In genomic region chr14:55026793-55027560, GRCh38 we compare ENCODE assay signal across 8 cellular contexts. TPM values are rescaled to one million over a fixed set of nuclear protein-coding genes. Genes with fewer than 3 reads are reported as not detected.
DNase-seq lines count a peak whose midpoint lies in the region; ATAC-seq, FAIRE-seq and TF ChIP-seq lines count a peak whose summit lies in the region.

Gene SOCS4, plus strand, starts transcription at chr14:55027236. Its CDS starts 15,806 bp downstream, at chr14:55043042.
Gene WDHD1, minus strand, starts transcription at chr14:55027099. Its CDS starts 312 bp downstream, at chr14:55026787.

- peak; percentile 97 for DNase-seq in NCI-H2029 (lab: John Stamatoyannopoulos, UW)
- peak; percentile 99 for DNase-seq in T-helper 2 cell treated with Interferon-gamma antibody and Interleukin-4, amounts not matched to agents 5 μg/mL and 100 μg/mL, for 36 hours (ENCODE audit: low spot score)
- DNase-seq in astrocyte (ENCODE audit: low read depth) = peak; percentile 81
- peak; percentile 88 for DNase-seq in hepatic stellate cell (ENCODE audit: low spot score)
- peak; percentile 94 for DNase-seq in putamen (ENCODE audit: low spot score)
- peak in 1 of 2 donors; percentile 93 for DNase-seq in vagina (ENCODE audit: extremely low spot score in 2 of 2)

- H3K9ac ChIP-seq in astrocyte (ENCODE audit: low read length) = peak within 1 kb of the TSS; percentile 93

- H3K4me3 ChIP-seq in astrocyte (ENCODE audit: insufficient read depth, low read depth, low read length) = peak within 1 kb of the TSS; percentile 94
- peak within 1 kb of the TSS; percentile 75 to 90 for H3K4me3 ChIP-seq in vagina

- intact Hi-C loops in vagina (cut with DNase I) = no loop called here

- TF ChIP-seq CTCF in astrocyte (IDR thresholded peaks at IDR 0.05; ENCODE audit: insufficient read depth, low read depth, low read length) (no peak), vagina (IDR thresholded peaks at IDR 0.05) (no peak)

- H3K79me2 ChIP-seq in astrocyte (ENCODE audit: insufficient read depth, low read length) = peaks cover 79% of the 10 kb centered on the region

- peaks cover 19% of the 10 kb centered on the region for H3K36me3 Mint-ChIP-seq in T-helper 2 cell treated with Interferon-gamma antibody and Interleukin-4, amounts not matched to agents 5 μg/mL and 100 μg/mL, for 36 hours (ENCODE audit: low read depth)
- H3K36me3 Mint-ChIP-seq in astrocyte (ENCODE audit: low read depth, unreplicated experiment) = no peaks in the 10 kb centered on the region

- ATAC-seq in GM18508 (IDR thresholded peaks at IDR 0.05; ENCODE audit: insufficient read depth, unreplicated experiment) (peak; percentile 69), HG02981 (IDR thresholded peaks at IDR 0.05; ENCODE audit: unreplicated experiment) (peak; percentile 87)

- H3K4me1 ChIP-seq in astrocyte (ENCODE audit: insufficient read depth, low read length) (peaks cover 23% of the 10 kb centered on the region), vagina (peaks cover 25% of the 10 kb centered on the region)

- H3K27ac Mint-ChIP-seq in T-helper 2 cell treated with Interferon-gamma antibody and Interleukin-4, amounts not matched to agents 5 μg/mL and 100 μg/mL, for 36 hours = peak within 1 kb of the TSS; percentile 97
- peak within 1 kb of the TSS; percentile 97 for H3K27ac Mint-ChIP-seq in astrocyte (ENCODE audit: unreplicated experiment)

- peak within 1 kb of the TSS; percentile 89 for H2AFZ ChIP-seq in astrocyte (ENCODE audit: low read depth, low read length)

- no peak for TF ChIP-seq POLR2A in vagina (IDR thresholded peaks at IDR 0.05)

- H3K4me3 Mint-ChIP-seq in T-helper 2 cell treated with Interferon-gamma antibody and Interleukin-4, amounts not matched to agents 5 μg/mL and 100 μg/mL, for 36 hours = peak within 1 kb of the TSS; percentile 88
- peak within 1 kb of the TSS; percentile 96 for H3K4me3 Mint-ChIP-seq in astrocyte (ENCODE audit: unreplicated experiment)

- H3K27me3 Mint-ChIP-seq in T-helper 2 cell treated with Interferon-gamma antibody and Interleukin-4, amounts not matched to agents 5 μg/mL and 100 μg/mL, for 36 hours (ENCODE audit: low read depth) = no peaks in the 10 kb centered on the region
- no peaks in the 10 kb centered on the region for H3K27me3 Mint-ChIP-seq in astrocyte (ENCODE audit: low read depth, unreplicated experiment)

- H3K36me3 ChIP-seq in astrocyte (ENCODE audit: insufficient read depth, low read length) (no peaks in the 10 kb centered on the region), vagina (no peaks in the 10 kb centered on the region)

- H3K9me3 ChIP-seq in astrocyte (ENCODE audit: insufficient read depth, low read depth, low read length) = no peaks in the 10 kb centered on the region
- no peaks in the 10 kb centered on the region for H3K9me3 ChIP-seq in vagina

- H4K20me1 ChIP-seq in astrocyte (ENCODE audit: insufficient read depth, low read length) = peaks cover 32% of the 10 kb centered on the region

- H3K4me2 ChIP-seq in astrocyte (ENCODE audit: low read length) = peak within 1 kb of the TSS; percentile 87

- FAIRE-seq in astrocyte (lab: Jason Lieb, UNC) = no peak

- H3K4me1 Mint-ChIP-seq in T-helper 2 cell treated with Interferon-gamma antibody and Interleukin-4, amounts not matched to agents 5 μg/mL and 100 μg/mL, for 36 hours (ENCODE audit: low read depth) = peaks cover 42% of the 10 kb centered on the region
- H3K4me1 Mint-ChIP-seq in astrocyte (ENCODE audit: low read depth, unreplicated experiment) = peaks cover 30% of the 10 kb centered on the region

- H3K27ac ChIP-seq in astrocyte (ENCODE audit: low read depth, low read length) (peak within 1 kb of the TSS; percentile 92), vagina (peak within 1 kb of the TSS; percentile 79)

- no peaks in the 10 kb centered on the region for H3K27me3 ChIP-seq in astrocyte (ENCODE audit: insufficient read depth, low read length)
- no peaks in the 10 kb centered on the region for H3K27me3 ChIP-seq in vagina

- H3K9me3 Mint-ChIP-seq in T-helper 2 cell treated with Interferon-gamma antibody and Interleukin-4, amounts not matched to agents 5 μg/mL and 100 μg/mL, for 36 hours = no peaks in the 10 kb centered on the region
- no peaks in the 10 kb centered on the region for H3K9me3 Mint-ChIP-seq in astrocyte (ENCODE audit: unreplicated experiment)

RNA-seq across cellular contexts. Expression of gene SOCS4, which starts in this region (rescaled TPM):
- total RNA-seq in astrocyte (25.2 and 30.5 TPM in 2 replicates), vagina (10.6 TPM)

RNA-seq across cellular contexts. Expression of gene WDHD1, which starts in this region (rescaled TPM):
- total RNA-seq in astrocyte = 7.2 and 9.3 TPM in 2 replicates
- 3.2 TPM for total RNA-seq in vagina
